In the genomic region with DNA sequence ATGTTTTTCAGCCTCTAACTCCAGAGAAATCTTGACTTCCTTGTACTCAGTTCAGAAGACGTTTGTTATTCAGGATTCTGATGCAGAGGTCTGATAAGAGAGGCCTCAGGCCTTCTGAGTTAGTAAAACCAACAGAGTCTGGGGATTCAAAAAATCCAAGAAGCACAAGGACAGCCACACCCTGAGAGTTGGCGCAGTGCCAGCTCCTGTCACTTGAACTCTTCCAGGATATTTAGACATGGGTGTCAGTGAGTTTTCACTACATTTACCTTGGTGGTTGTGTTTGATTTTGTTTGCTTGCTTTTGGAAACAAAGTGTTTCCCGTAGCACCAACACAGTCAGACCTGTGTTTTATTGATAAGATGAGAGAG, we compare ENCODE assay signal across 12 cellular contexts. TPM values are rescaled to one million over a fixed set of nuclear protein-coding genes. Genes with fewer than 3 reads are reported as not detected.
A peak's percentile ranks its signal among the peaks of the same experiment; 100 is the strongest.
DNase-seq lines count a peak whose midpoint lies in the region; ATAC-seq, FAIRE-seq and TF ChIP-seq lines count a peak whose summit lies in the region.
"Had no signal": no experiment of that assay in that cellular context is flagged by ENCODE, and none has a peak within 500 bp of the region (broad histone marks: within the 10 kb centered on the region; RNA-seq: fewer than 3 reads in every experiment).

No MANE protein-coding gene starts in this region.

- no peak for FAIRE-seq in frontal cortex (lab: Jason Lieb, UNC)
- FAIRE-seq: G401.6 had no signal

- H3K79me2 ChIP-seq in osteoblast (ENCODE audit: insufficient read depth, low read length): no peaks in the 10 kb centered on the region

- H3K36me3 ChIP-seq in osteoblast (ENCODE audit: insufficient read depth, low read length): no peaks in the 10 kb centered on the region
- H3K36me3 ChIP-seq: neural progenitor cell had no signal

- no peaks in the 10 kb centered on the region for H4K20me1 ChIP-seq in osteoblast (ENCODE audit: insufficient read depth, low read length)

- H3K27ac ChIP-seq in osteoblast (ENCODE audit: low read depth, low read length): peak overlapping the region; percentile 83
- H3K27ac ChIP-seq: neural progenitor cell had no signal

- H3K4me2 ChIP-seq in osteoblast (ENCODE audit: insufficient read depth, low read length): peak overlapping the region; percentile 72
- H3K4me2 ChIP-seq: neural progenitor cell had no signal

- peak; percentile 46 for DNase-seq in COR-L47 (lab: John Stamatoyannopoulos, UW)
- peak; percentile 71 for DNase-seq in LoVo (ENCODE audit: low spot score)
- peak; percentile 5 to 19 for DNase-seq in cardiac fibroblast (ENCODE audit: low read depth in 2 of 2)
- no peak for DNase-seq in osteoblast (ENCODE audit: insufficient read length, low spot score, missing footprints)
- no peak for DNase-seq in activated gamma-delta T cell treated with Interleukin-2 at 50 U/mL for 16 hours
- no peak for DNase-seq in frontal cortex (ENCODE audit: low spot score in 2 of 2)
- DNase-seq in NCI-H2227 (lab: John Stamatoyannopoulos, UW; ENCODE audit: unreplicated experiment): no peak
- DNase-seq: NCI-H526 had no signal

- H2AFZ ChIP-seq in osteoblast (ENCODE audit: low read length): peak overlapping the region; percentile 72
- H2AFZ ChIP-seq: neural progenitor cell had no signal

- no peaks in the 10 kb centered on the region for H3K9me3 ChIP-seq in osteoblast (ENCODE audit: low read depth, low read length)

- ATAC-seq in HG02623 (IDR thresholded peaks at IDR 0.05; ENCODE audit: unreplicated experiment): no peak

- peaks cover 21% of the 10 kb centered on the region for H3K4me1 ChIP-seq in osteoblast (ENCODE audit: insufficient read depth, low read length)
- H3K4me1 ChIP-seq: neural progenitor cell had no signal

- H3K4me3 ChIP-seq in cardiac fibroblast (replicated peaks in 1 of 2; ENCODE audit: low read depth in 2 of 2, low read length in 2 of 2) (no peak overlapping the region), osteoblast (ENCODE audit: insufficient read depth, low read length) (no peak overlapping the region)
- H3K4me3 ChIP-seq: neural progenitor cell had no signal

- H3K27me3 ChIP-seq in osteoblast (ENCODE audit: insufficient read depth, low read length): peaks cover 21% of the 10 kb centered on the region
- H3K27me3 ChIP-seq: neural progenitor cell had no signal

- no peak for TF ChIP-seq CTCF in cardiac fibroblast (IDR thresholded peaks at IDR 0.05; ENCODE audit: low read depth, low read length)
- TF ChIP-seq CTCF in osteoblast (IDR thresholded peaks at IDR 0.05; ENCODE audit: extremely low read depth, low read depth, low read length): no peak

RNA-seq across cellular contexts. Expression of gene PDE8B, which starts 41.6 kb away (rescaled TPM):
- total RNA-seq in osteoblast (under 0.01 TPM in 2 replicates), frontal cortex (7.3 TPM)
- total RNA-seq: dermis microvascular lymphatic vessel endothelial cell had no signal

Comparison
In these comparisons a context has a peak if more than half of its experiments do, and no peak if none do; other contexts are left out.
1. DNase-seq: peak in COR-L47 (single experiment), LoVo (single experiment) and cardiac fibroblast (2 of 2); none in osteoblast (single experiment), activated gamma-delta T cell treated with Interleukin-2 at 50 U/mL for 16 hours (single experiment), frontal cortex (0 of 2) and NCI-H2227 (single experiment).